Comparison of ENCODE assay signal across 7 cellular contexts in genomic region chr4:86935833-86936721, GRCh38. TPM values are rescaled to one million over a fixed set of nuclear protein-coding genes. Genes with fewer than 3 reads are reported as not detected.
DNase-seq lines count a peak whose midpoint lies in the region; ATAC-seq and FAIRE-seq lines count a peak whose summit lies in the region.

No MANE protein-coding gene starts in this region.

- H3K4me3 ChIP-seq in ectodermal cell (ENCODE audit: insufficient read depth, low read depth, low read length): peak overlapping the region; percentile 89

- H3K27me3 ChIP-seq in ectodermal cell (ENCODE audit: control insufficient read depth, insufficient read depth, low read length, poor library complexity, severe bottlenecking): peaks cover 10% of the 10 kb centered on the region

- no peaks in the 10 kb centered on the region for H3K9me3 Mint-ChIP-seq in memory B cell

- FAIRE-seq in GM18507 (lab: Jason Lieb, UNC): peak; percentile 88

- DNase-seq in GM18507 (ENCODE audit: extremely low spot score, insufficient read length, low read depth) (no peak), NCI-H345 treated with DMSO at 0.1 percent for 48 hours (lab: John Stamatoyannopoulos, UW; ENCODE audit: unreplicated experiment) (peak; percentile 3), memory B cell (ENCODE audit: low spot score in 2 of 2) (peak; percentile 58 to 66)
- DNase-seq in activated CD4-positive, alpha-beta T cell treated with anti-CD3 and anti-CD28 coated beads, Interleukin-2, amount 50 U/mL, for 4 hours: peak; percentile 77
- DNase-seq in stimulated activated CD8-positive, alpha-beta memory T cell treated with anti-CD3 and anti-CD28 coated beads, Interleukin-15, amount 100 ng/mL, for 4 hours (ENCODE audit: low read depth in 2 of 2): peak; percentile 67 to 68

- ATAC-seq in HG02763 (IDR thresholded peaks at IDR 0.05; ENCODE audit: unreplicated experiment) (peak; percentile 25), memory B cell (ENCODE audit: low read depth) (peak; percentile 36)

- H3K27me3 Mint-ChIP-seq in memory B cell: no peaks in the 10 kb centered on the region

- peaks cover under 1% of the 10 kb centered on the region for H3K36me3 Mint-ChIP-seq in memory B cell

- peaks cover 10% of the 10 kb centered on the region for H3K4me1 ChIP-seq in ectodermal cell (ENCODE audit: control insufficient read depth, insufficient read depth, low read length)

- H3K27ac Mint-ChIP-seq in memory B cell: peak overlapping the region; percentile 96

- WGBS in ectodermal cell, 2 experiments: 2% methylated on average over 35 to 36 of the region's 36 CpGs

- H3K4me3 Mint-ChIP-seq in memory B cell: peak overlapping the region; percentile 96

- no peak overlapping the region for H3K27ac ChIP-seq in ectodermal cell (ENCODE audit: insufficient read depth, low read depth, low read length, poor library complexity, severe bottlenecking)

- no peaks in the 10 kb centered on the region for H3K9me3 ChIP-seq in ectodermal cell (ENCODE audit: control insufficient read depth, low read length)

- no peaks in the 10 kb centered on the region for H3K36me3 ChIP-seq in ectodermal cell (ENCODE audit: control insufficient read depth, insufficient read depth, low read length)

- peaks cover 33% of the 10 kb centered on the region for H3K4me1 Mint-ChIP-seq in memory B cell

RNA-seq across cellular contexts. Expression of gene AFF1, which starts 1.3 kb away (rescaled TPM):
- 55.3 TPM for polyA plus RNA-seq in ectodermal cell (2013, experiment 1 of 4)
- polyA plus RNA-seq in ectodermal cell (2013, experiment 2 of 4): 53.6 TPM
- polyA plus RNA-seq in ectodermal cell (2013, experiment 3 of 4): 36.1 TPM
- polyA plus RNA-seq in ectodermal cell (2013, experiment 4 of 4): 42.4 TPM

RNA-seq across cellular contexts. Expression of gene C4orf36, which starts 43.9 kb away (rescaled TPM):
- polyA plus RNA-seq in ectodermal cell (2013, experiment 1 of 4): 4.5 TPM
- 4.7 TPM for polyA plus RNA-seq in ectodermal cell (2013, experiment 2 of 4)
- polyA plus RNA-seq in ectodermal cell (2013, experiment 3 of 4): 5.5 TPM
- polyA plus RNA-seq in ectodermal cell (2013, experiment 4 of 4): 5.2 TPM
